ENCODE assay signal across 7 cellular contexts in genomic region chr3:75258821-75259220, GRCh38.
DNase-seq lines count a peak whose midpoint lies in the region; ATAC-seq and TF ChIP-seq lines count a peak whose summit lies in the region.
"Not testable (repeated sequence)": the region's sequence is repeated elsewhere in the genome, so short reads cannot be mapped to it uniquely, and the experiment has no call there.

No MANE protein-coding gene starts in this region.

- not testable (repeated sequence) for H3K27me3 ChIP-seq in DOHH2 (ENCODE audit: control insufficient read depth, low read length); Karpas-422 (ENCODE audit: low read length); esophagus squamous epithelium

- not testable (repeated sequence) for H3K9me3 ChIP-seq in DOHH2 (ENCODE audit: control insufficient read depth, insufficient read depth, low read length); Karpas-422 (ENCODE audit: low read length); esophagus squamous epithelium

- H3K4me3 ChIP-seq in DOHH2 (ENCODE audit: low read length); Karpas-422 (ENCODE audit: low read length); esophagus squamous epithelium: not testable (repeated sequence)

- H3K79me2 ChIP-seq in DOHH2 (ENCODE audit: control insufficient read depth, low read length); Karpas-422 (ENCODE audit: low read length): not testable (repeated sequence)

- not testable (repeated sequence) for H3F3A ChIP-seq in DOHH2 (ENCODE audit: control insufficient read depth, insufficient read depth)

- not testable (repeated sequence) for H3K9me2 ChIP-seq in DOHH2 (replicated peaks; ENCODE audit: control insufficient read depth, low read length); Karpas-422 (replicated peaks; ENCODE audit: insufficient read depth, low read length)

- DNase-seq in Karpas-422 (peak; percentile 64), NCI-H82 (lab: John Stamatoyannopoulos, UW) (peak; percentile 37), amniotic epithelial cell (ENCODE audit: low read depth) (peak; percentile 3), lung microvascular endothelial cell (ENCODE audit: low read depth in 2 of 2) (peak; percentile 19 to 41)
- not testable (repeated sequence) for DNase-seq in esophagus squamous epithelium (lab: John Stamatoyannopoulos, UW)

- H2AFZ ChIP-seq in Karpas-422 (ENCODE audit: low read length), result not testable (repeated sequence)

- not testable (repeated sequence) for H4K20me1 ChIP-seq in DOHH2 (ENCODE audit: control insufficient read depth, insufficient read depth, low read depth, low read length); Karpas-422 (ENCODE audit: insufficient read depth, low read depth, low read length)

- not testable (repeated sequence) for H3K4me2 ChIP-seq in DOHH2 (ENCODE audit: low read length); Karpas-422 (ENCODE audit: low read depth, low read length, poor library complexity, severe bottlenecking)

- WGBS in esophagus squamous epithelium, 2 donors, result 32 to 59% methylated on average over 1 of the region's 1 CpG

- H3K36me3 ChIP-seq in DOHH2 (ENCODE audit: control insufficient read depth, low read length); Karpas-422 (ENCODE audit: insufficient read depth, low read length); esophagus squamous epithelium: not testable (repeated sequence)

- H3K27ac ChIP-seq in DOHH2 (ENCODE audit: low read depth, low read length); Karpas-422 (ENCODE audit: low read length); esophagus squamous epithelium: not testable (repeated sequence)

- ATAC-seq in GM21515 (IDR thresholded peaks at IDR 0.05; ENCODE audit: unreplicated experiment), result peak; percentile 68

- H3K4me1 ChIP-seq in DOHH2 (ENCODE audit: control insufficient read depth, low read length); Karpas-422 (ENCODE audit: low read length); esophagus squamous epithelium: not testable (repeated sequence)

- peak; percentile 42 for TF ChIP-seq CTCF in DOHH2 (IDR thresholded peaks at IDR 0.05; ENCODE audit: low read depth, low read length, poor library complexity, severe bottlenecking)
- TF ChIP-seq CTCF in esophagus squamous epithelium (IDR thresholded peaks at IDR 0.05), result peak in 5 of 6 experiments; percentile 23 to 58 (median 37)

- intact Hi-C loops in esophagus squamous epithelium (cut with DNase I), result not testable (repeated sequence)

- not testable (repeated sequence) for TF ChIP-seq POLR2A in esophagus squamous epithelium (IDR thresholded peaks at IDR 0.05)

- not testable (repeated sequence) for H3K9ac ChIP-seq in Karpas-422 (ENCODE audit: low read length)
